2 cellular contexts compared by ENCODE assay signal in genomic region chr1:165645654-165646366, GRCh38.
TF ChIP-seq lines count a peak whose summit lies in the region.

No MANE protein-coding gene starts in this region.

TF ChIP-seq in HEK293, 187 proteins besides CTCF, POLR2A, EP300 and RAD21:
- TF ChIP-seq KLF1 (tag by site-specific recombination; IDR thresholded peaks at IDR 0.05) (peak; percentile 95), ZNF791 (tag by site-specific recombination; IDR thresholded peaks at IDR 0.05) (no peak)

TF ChIP-seq in HepG2, 621 proteins besides CTCF, POLR2A, EP300 and RAD21 (continues in another document):
- no peak for TF ChIP-seq NCOA2 (CRISPR knock-in tag; IDR thresholded peaks at IDR 0.05)
- TF ChIP-seq ZBTB21 (CRISPR knock-in tag; IDR thresholded peaks at IDR 0.05), result 0 out of 2 replicates have a peak, but pooled peaks have one; percentile 15
- TF ChIP-seq KDM2A (CRISPR knock-in tag; IDR thresholded peaks at IDR 0.05; ENCODE audit: borderline replicate concordance, low read depth), result no peak
- TF ChIP-seq CEBPG (CRISPR knock-in tag; IDR thresholded peaks at IDR 0.05), result no peak
- TF ChIP-seq FOXA1 (IDR thresholded peaks at IDR 0.05), result no peak
- TF ChIP-seq FOXA1 (CRISPR knock-in tag; IDR thresholded peaks at IDR 0.05), result no peak
- peak; percentile 30 for TF ChIP-seq ASH2L (IDR thresholded peaks at IDR 0.05; ENCODE audit: insufficient read length, low read depth, low read length)
- no peak for TF ChIP-seq NFYC (CRISPR knock-in tag; IDR thresholded peaks at IDR 0.05)
- TF ChIP-seq, protein P1, sequence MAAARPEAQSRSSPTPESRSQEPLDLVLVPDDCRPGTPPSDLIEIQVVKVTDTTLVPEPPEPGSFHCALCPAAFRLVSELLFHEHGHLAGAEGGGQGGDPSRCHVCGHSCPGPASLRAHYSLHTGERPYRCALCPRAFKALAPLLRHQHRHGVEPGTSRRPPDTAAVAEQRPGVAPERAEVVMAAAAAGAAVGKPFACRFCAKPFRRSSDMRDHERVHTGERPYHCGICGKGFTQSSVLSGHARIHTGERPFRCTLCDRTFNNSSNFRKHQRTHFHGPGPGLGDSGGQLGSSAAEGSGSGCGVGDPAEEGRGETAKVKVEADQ (CRISPR knock-in tag; IDR thresholded peaks at IDR 0.05; ENCODE audit: borderline replicate concordance), result no peak
- no peak for TF ChIP-seq SIN3A (IDR thresholded peaks at IDR 0.05; ENCODE audit: borderline replicate concordance, low read depth, low read length)
- TF ChIP-seq ZKSCAN8 (CRISPR knock-in tag; IDR thresholded peaks at IDR 0.05; ENCODE audit: borderline replicate concordance), result no peak
- TF ChIP-seq, protein P2, sequence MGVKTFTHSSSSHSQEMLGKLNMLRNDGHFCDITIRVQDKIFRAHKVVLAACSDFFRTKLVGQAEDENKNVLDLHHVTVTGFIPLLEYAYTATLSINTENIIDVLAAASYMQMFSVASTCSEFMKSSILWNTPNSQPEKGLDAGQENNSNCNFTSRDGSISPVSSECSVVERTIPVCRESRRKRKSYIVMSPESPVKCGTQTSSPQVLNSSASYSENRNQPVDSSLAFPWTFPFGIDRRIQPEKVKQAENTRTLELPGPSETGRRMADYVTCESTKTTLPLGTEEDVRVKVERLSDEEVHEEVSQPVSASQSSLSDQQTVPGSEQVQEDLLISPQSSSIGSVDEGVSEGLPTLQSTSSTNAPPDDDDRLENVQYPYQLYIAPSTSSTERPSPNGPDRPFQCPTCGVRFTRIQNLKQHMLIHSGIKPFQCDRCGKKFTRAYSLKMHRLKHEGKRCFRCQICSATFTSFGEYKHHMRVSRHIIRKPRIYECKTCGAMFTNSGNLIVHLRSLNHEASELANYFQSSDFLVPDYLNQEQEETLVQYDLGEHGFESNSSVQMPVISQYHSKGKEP (CRISPR knock-in tag; IDR thresholded peaks at IDR 0.05), result no peak
- no peak for TF ChIP-seq ZNF597 (CRISPR knock-in tag; IDR thresholded peaks at IDR 0.05)
- TF ChIP-seq CBX5 (CRISPR knock-in tag; IDR thresholded peaks at IDR 0.05; ENCODE audit: borderline replicate concordance), result no peak
- TF ChIP-seq, protein P3, sequence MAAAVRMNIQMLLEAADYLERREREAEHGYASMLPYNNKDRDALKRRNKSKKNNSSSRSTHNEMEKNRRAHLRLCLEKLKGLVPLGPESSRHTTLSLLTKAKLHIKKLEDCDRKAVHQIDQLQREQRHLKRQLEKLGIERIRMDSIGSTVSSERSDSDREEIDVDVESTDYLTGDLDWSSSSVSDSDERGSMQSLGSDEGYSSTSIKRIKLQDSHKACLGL (CRISPR knock-in tag; IDR thresholded peaks at IDR 0.05), result no peak
- no peak for TF ChIP-seq ZNF30 (CRISPR knock-in tag; IDR thresholded peaks at IDR 0.05)
- TF ChIP-seq POLR2AphosphoS2 (IDR thresholded peaks at IDR 0.05; ENCODE audit: low read depth, low read length), result no peak
- TF ChIP-seq ZNF230 (CRISPR knock-in tag; IDR thresholded peaks at IDR 0.05), result no peak
- no peak for TF ChIP-seq THAP11 (CRISPR knock-in tag; IDR thresholded peaks at IDR 0.05)
- TF ChIP-seq ZNF609 (CRISPR knock-in tag; IDR thresholded peaks at IDR 0.05; ENCODE audit: borderline replicate concordance), result 0 out of 2 replicates have a peak, but pooled peaks have one; percentile 22
- TF ChIP-seq SATB2 (CRISPR knock-in tag; IDR thresholded peaks at IDR 0.05), result no peak
- no peak for TF ChIP-seq SPEN (CRISPR knock-in tag; IDR thresholded peaks at IDR 0.05; ENCODE audit: low read depth)
- TF ChIP-seq CREB1 (IDR thresholded peaks at IDR 0.05), result peak; percentile 17; the same call in 1 of the 2 replicates
- no peak for TF ChIP-seq CREB1 (CRISPR knock-in tag; IDR thresholded peaks at IDR 0.05)
- TF ChIP-seq MED1 (CRISPR knock-in tag; IDR thresholded peaks at IDR 0.05), result no peak
- TF ChIP-seq ZNF263 (CRISPR knock-in tag; IDR thresholded peaks at IDR 0.05), result no peak
- TF ChIP-seq ZNF891 (CRISPR knock-in tag; IDR thresholded peaks at IDR 0.05), result no peak
- TF ChIP-seq, protein P4, sequence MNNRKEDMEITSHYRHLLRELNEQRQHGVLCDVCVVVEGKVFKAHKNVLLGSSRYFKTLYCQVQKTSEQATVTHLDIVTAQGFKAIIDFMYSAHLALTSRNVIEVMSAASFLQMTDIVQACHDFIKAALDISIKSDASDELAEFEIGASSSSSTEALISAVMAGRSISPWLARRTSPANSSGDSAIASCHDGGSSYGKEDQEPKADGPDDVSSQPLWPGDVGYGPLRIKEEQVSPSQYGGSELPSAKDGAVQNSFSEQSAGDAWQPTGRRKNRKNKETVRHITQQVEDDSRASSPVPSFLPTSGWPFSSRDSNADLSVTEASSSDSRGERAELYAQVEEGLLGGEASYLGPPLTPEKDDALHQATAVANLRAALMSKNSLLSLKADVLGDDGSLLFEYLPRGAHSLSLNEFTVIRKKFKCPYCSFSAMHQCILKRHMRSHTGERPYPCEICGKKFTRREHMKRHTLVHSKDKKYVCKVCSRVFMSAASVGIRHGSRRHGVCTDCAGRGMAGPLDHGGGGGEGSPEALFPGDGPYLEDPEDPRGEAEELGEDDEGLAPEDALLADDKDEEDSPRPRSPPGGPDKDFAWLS (CRISPR knock-in tag; IDR thresholded peaks at IDR 0.05; ENCODE audit: borderline replicate concordance), result no peak
- TF ChIP-seq ELF1 (CRISPR knock-in tag; IDR thresholded peaks at IDR 0.05), result no peak
- TF ChIP-seq LRRFIP1 (CRISPR knock-in tag; conservative IDR thresholded peaks at IDR 0.05), result no peak
- no peak for TF ChIP-seq ZNF766 (CRISPR knock-in tag; IDR thresholded peaks at IDR 0.05; ENCODE audit: borderline replicate concordance)
- no peak for TF ChIP-seq RFXANK (CRISPR knock-in tag; IDR thresholded peaks at IDR 0.05)
- peak; percentile 49 for TF ChIP-seq HNF4A (CRISPR knock-in tag; IDR thresholded peaks at IDR 0.05)
- TF ChIP-seq PAX8 (CRISPR knock-in tag; IDR thresholded peaks at IDR 0.05; ENCODE audit: borderline replicate concordance), result no peak
- TF ChIP-seq MED13 (CRISPR knock-in tag; IDR thresholded peaks at IDR 0.05), result no peak
- TF ChIP-seq ERF (CRISPR knock-in tag; IDR thresholded peaks at IDR 0.05), result no peak
- no peak for TF ChIP-seq SMARCC2 (IDR thresholded peaks at IDR 0.05)
- TF ChIP-seq, protein P5, sequence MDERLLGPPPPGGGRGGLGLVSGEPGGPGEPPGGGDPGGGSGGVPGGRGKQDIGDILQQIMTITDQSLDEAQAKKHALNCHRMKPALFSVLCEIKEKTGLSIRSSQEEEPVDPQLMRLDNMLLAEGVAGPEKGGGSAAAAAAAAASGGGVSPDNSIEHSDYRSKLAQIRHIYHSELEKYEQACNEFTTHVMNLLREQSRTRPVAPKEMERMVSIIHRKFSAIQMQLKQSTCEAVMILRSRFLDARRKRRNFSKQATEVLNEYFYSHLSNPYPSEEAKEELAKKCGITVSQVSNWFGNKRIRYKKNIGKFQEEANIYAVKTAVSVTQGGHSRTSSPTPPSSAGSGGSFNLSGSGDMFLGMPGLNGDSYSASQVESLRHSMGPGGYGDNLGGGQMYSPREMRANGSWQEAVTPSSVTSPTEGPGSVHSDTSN (CRISPR knock-in tag; IDR thresholded peaks at IDR 0.05), result no peak
- TF ChIP-seq MYC (CRISPR knock-in tag; IDR thresholded peaks at IDR 0.05; ENCODE audit: borderline replicate concordance), result no peak
- TF ChIP-seq E2F5 (CRISPR knock-in tag; conservative IDR thresholded peaks at IDR 0.05), result no peak
- TF ChIP-seq FOXP4 (CRISPR knock-in tag; IDR thresholded peaks at IDR 0.05), result no peak
- no peak for TF ChIP-seq ZNF749 (CRISPR knock-in tag; IDR thresholded peaks at IDR 0.05; ENCODE audit: borderline replicate concordance)
- no peak for TF ChIP-seq ZNF33B (CRISPR knock-in tag; IDR thresholded peaks at IDR 0.05)
- TF ChIP-seq ZMYM3 (CRISPR knock-in tag; IDR thresholded peaks at IDR 0.05), result no peak
- TF ChIP-seq MXD4 (CRISPR knock-in tag; IDR thresholded peaks at IDR 0.05), result no peak
- no peak for TF ChIP-seq HMG20A (CRISPR knock-in tag; IDR thresholded peaks at IDR 0.05; ENCODE audit: borderline replicate concordance)
- TF ChIP-seq MEF2D (CRISPR knock-in tag; IDR thresholded peaks at IDR 0.05), result no peak
- TF ChIP-seq ZSCAN9 (CRISPR knock-in tag; IDR thresholded peaks at IDR 0.05; ENCODE audit: borderline replicate concordance), result no peak
- no peak for TF ChIP-seq ZNF670 (CRISPR knock-in tag; IDR thresholded peaks at IDR 0.05; ENCODE audit: borderline replicate concordance)
- no peak for TF ChIP-seq ZNF138 (CRISPR knock-in tag; IDR thresholded peaks at IDR 0.05; ENCODE audit: low read depth)
- TF ChIP-seq PLRG1 (conservative IDR thresholded peaks at IDR 0.05), result no peak
- TF ChIP-seq ZBTB8A (CRISPR knock-in tag; IDR thresholded peaks at IDR 0.05; ENCODE audit: borderline replicate concordance, low read depth), result no peak
- no peak for TF ChIP-seq ZNF510 (CRISPR knock-in tag; IDR thresholded peaks at IDR 0.05; ENCODE audit: low read depth)
